In genomic region chr3:136995652-136996051, GRCh38 we compare ENCODE assay signal across 13 cellular contexts. TPM values are rescaled to one million over a fixed set of nuclear protein-coding genes. Genes with fewer than 3 reads are reported as not detected.
DNase-seq lines count a peak whose midpoint lies in the region; ATAC-seq, FAIRE-seq and TF ChIP-seq lines count a peak whose summit lies in the region.
"Had no signal": no experiment of that assay in that cellular context is flagged by ENCODE, and none has a peak within 500 bp of the region (broad histone marks: within the 10 kb centered on the region; RNA-seq: fewer than 3 reads in every experiment).

No MANE protein-coding gene starts in this region.

- peak overlapping the region; percentile 16 for H3K4me2 ChIP-seq in mammary epithelial cell (ENCODE audit: insufficient read depth, low read depth, low read length)
- H3K4me2 ChIP-seq in keratinocyte (ENCODE audit: control insufficient read depth, extremely low read depth, insufficient read depth, low read depth, low read length): peak overlapping the region; percentile 33
- no peak overlapping the region for H3K4me2 ChIP-seq in PC-9

- peaks cover 13% of the 10 kb centered on the region; the same call in 1 of the 2 replicates for H3F3A ChIP-seq in PC-9 (ENCODE audit: insufficient read depth, low read depth)

- H3K27ac ChIP-seq in mammary epithelial cell (ENCODE audit: insufficient read depth, low read depth, low read length) (peak overlapping the region; percentile 91), keratinocyte (ENCODE audit: control insufficient read depth, insufficient read depth, low read length) (peak overlapping the region; percentile 84), PC-9 (no peak overlapping the region)

- H3K36me3 ChIP-seq in mammary epithelial cell (ENCODE audit: insufficient read depth, low read length) (peaks cover 5% of the 10 kb centered on the region), keratinocyte (ENCODE audit: control insufficient read depth in 2 of 2, extremely low read depth in 1 of 2, insufficient read depth in 2 of 2, low read length in 2 of 2) (peaks cover 13 to 41% of the 10 kb centered on the region in 2 experiments), PC-9 (ENCODE audit: low read depth) (no peaks in the 10 kb centered on the region)
- H3K36me3 ChIP-seq: BE2C had no signal

- peaks cover 35% of the 10 kb centered on the region for H3K4me1 Mint-ChIP-seq in CD14-positive monocyte
- H3K4me1 Mint-ChIP-seq in stimulated activated effector memory CD8-positive, alpha-beta T cell treated with anti-CD3 and anti-CD28 coated beads, Interleukin-12 subunit alpha, Interleukin-12 subunit beta, amount 100 ng/mL, for 72 hours: no peaks in the 10 kb centered on the region

- peak overlapping the region; percentile 58 for H3K9ac ChIP-seq in mammary epithelial cell (ENCODE audit: insufficient read depth, low read length)
- peak overlapping the region; percentile 55 for H3K9ac ChIP-seq in keratinocyte (ENCODE audit: control insufficient read depth, extremely low read depth, insufficient read depth, low read length)

- H3K4me3 Mint-ChIP-seq in CD14-positive monocyte: no peak overlapping the region
- no peak overlapping the region for H3K4me3 Mint-ChIP-seq in stimulated activated effector memory CD8-positive, alpha-beta T cell treated with anti-CD3 and anti-CD28 coated beads, Interleukin-12 subunit alpha, Interleukin-12 subunit beta, amount 100 ng/mL, for 72 hours

- WGBS in mammary epithelial cell (ENCODE audit: low coverage, missing lambda C conversion rate): 43% methylated on average over 1 of the region's 1 CpG

- no peak for DNase-seq in CD14-positive monocyte (ENCODE audit: low spot score)
- DNase-seq in mammary epithelial cell: peak; percentile 74
- no peak for DNase-seq in keratinocyte (ENCODE audit: low read depth, low spot score)
- no peak for DNase-seq in stimulated activated effector memory CD8-positive, alpha-beta T cell treated with anti-CD3 and anti-CD28 coated beads, Interleukin-12 subunit alpha, Interleukin-12 subunit beta, amount 100 ng/mL, for 72 hours (ENCODE audit: low spot score in 2 of 2)
- DNase-seq in PC-9: no peak
- no peak for DNase-seq in globus pallidus (ENCODE audit: low spot score)
- no peak for DNase-seq in NCI-H1694 (lab: John Stamatoyannopoulos, UW)
- DNase-seq: activated CD4-positive, alpha-beta T cell treated with anti-CD3 and anti-CD28 coated beads, Interleukin-2, amount 50 U/mL, for 1 hour; activated effector memory CD4-positive, alpha-beta T cell treated with anti-CD3 and anti-CD28 coated beads, Interleukin-2, amount 50 U/mL, for 16 hours; BE2C; NCI-H2107; T-helper 1 cell had no signal

- CTCF ChIA-PET in mammary epithelial cell (lab: Charles Lee; ENCODE audit: low non-redundant PET) (no interaction called here), PC-9 (lab: Charles Lee) (no interaction called here)

- ATAC-seq in stimulated activated effector memory CD8-positive, alpha-beta T cell treated with anti-CD3 and anti-CD28 coated beads, Interleukin-12 subunit alpha, Interleukin-12 subunit beta, amount 100 ng/mL, for 72 hours: no peak
- ATAC-seq in HG02571 (IDR thresholded peaks at IDR 0.05; ENCODE audit: unreplicated experiment): no peak

- POLR2A ChIA-PET in PC-9 (lab: Charles Lee; ENCODE audit: unreplicated experiment): no interaction called here

- H3K9me3 ChIP-seq in mammary epithelial cell (replicated peaks; ENCODE audit: insufficient read depth, low read length): no peaks in the 10 kb centered on the region
- H3K9me3 ChIP-seq in keratinocyte (ENCODE audit: control insufficient read depth, low read depth, low read length): no peaks in the 10 kb centered on the region
- H3K9me3 ChIP-seq in PC-9 (ENCODE audit: insufficient read depth, low read depth): no peaks in the 10 kb centered on the region
- H3K9me3 ChIP-seq: BE2C had no signal

- dilution Hi-C loops in mammary epithelial cell (cut with HindIII; ENCODE audit: low sequenced_read_pairs): no loop called here
- dilution Hi-C loops in keratinocyte (cut with MboI; ENCODE audit: extremely low pct_ligation_motif_present, low sequenced_read_pairs): no loop called here

- peaks cover 0 to 3% (median 0%) of the 10 kb centered on the region in 3 donors for H3K27me3 Mint-ChIP-seq in CD14-positive monocyte (ENCODE audit: low read depth in 3 of 3)

- H2AFZ ChIP-seq in mammary epithelial cell (ENCODE audit: low read depth, low read length): no peak overlapping the region
- no peak overlapping the region for H2AFZ ChIP-seq in keratinocyte (ENCODE audit: control insufficient read depth, low read length)
- no peak overlapping the region for H2AFZ ChIP-seq in PC-9

- H3K4me1 ChIP-seq in mammary epithelial cell (ENCODE audit: insufficient read depth, low read length): peaks cover 48% of the 10 kb centered on the region
- peaks cover 57% of the 10 kb centered on the region for H3K4me1 ChIP-seq in keratinocyte (ENCODE audit: control insufficient read depth, extremely low read depth, insufficient read depth, low read length)
- peaks cover 16% of the 10 kb centered on the region for H3K4me1 ChIP-seq in PC-9 (replicated peaks; ENCODE audit: insufficient read depth)
- H3K4me1 ChIP-seq: BE2C had no signal

- in situ Hi-C loops in mammary epithelial cell (cut with MboI; ENCODE audit: low sequenced_read_pairs in 2 of 2): no loop called here

- H3K36me3 Mint-ChIP-seq in CD14-positive monocyte: no peaks in the 10 kb centered on the region
- no peaks in the 10 kb centered on the region for H3K36me3 Mint-ChIP-seq in stimulated activated effector memory CD8-positive, alpha-beta T cell treated with anti-CD3 and anti-CD28 coated beads, Interleukin-12 subunit alpha, Interleukin-12 subunit beta, amount 100 ng/mL, for 72 hours

- H3K4me3 ChIP-seq in mammary epithelial cell (replicated peaks in 1 of 3; ENCODE audit: insufficient read depth in 1 of 3, low read depth in 2 of 3, low read length in 3 of 3) (no peak overlapping the region), keratinocyte (ENCODE audit: control insufficient read depth in 2 of 3, extremely low read depth in 1 of 3, insufficient read depth in 2 of 3, low read depth in 1 of 3, low read length in 3 of 3) (no peak overlapping the region), PC-9 (no peak overlapping the region)

- peak overlapping the region in 4 of 7 donors; percentile 60 to 86 (median 70) for H3K27ac Mint-ChIP-seq in CD14-positive monocyte
- peak overlapping the region; percentile 54 for H3K27ac Mint-ChIP-seq in stimulated activated effector memory CD8-positive, alpha-beta T cell treated with anti-CD3 and anti-CD28 coated beads, Interleukin-12 subunit alpha, Interleukin-12 subunit beta, amount 100 ng/mL, for 72 hours

- intact Hi-C loops in CD14-positive monocyte (cut with micrococcal nuclease) (no loop called here), mammary epithelial cell (cut with micrococcal nuclease) (no loop called here), PC-9 (cut with micrococcal nuclease; ENCODE audit: unreplicated experiment) (loop anchor here (5.0 kb wide), 2 partner anchors 33 to 243 kb away; partner anchors contain the start of gene STAG1)

- TF ChIP-seq CTCF in CD14-positive monocyte (IDR thresholded peaks at IDR 0.05) (no peak), mammary epithelial cell (conservative IDR thresholded peaks at IDR 0.05 in 1 of 2, IDR thresholded peaks at IDR 0.05 in 1 of 2; ENCODE audit: extremely low read depth in 1 of 2, insufficient read depth in 1 of 2, low read depth in 1 of 2, low read length in 2 of 2) (no peak), keratinocyte (optimal IDR thresholded peaks at IDR 0.05 in 1 of 3, IDR thresholded peaks at IDR 0.05 in 1 of 3, conservative IDR thresholded peaks at IDR 0.05 in 1 of 3; ENCODE audit: extremely low read depth in 1 of 3, insufficient read depth in 2 of 3, low read length in 3 of 3) (no peak), PC-9 (conservative IDR thresholded peaks at IDR 0.05) (no peak)

- BruUV-seq in mammary epithelial cell (replicated peaks; lab: Mats Ljungman, UMichigan) (no TSS peak), PC-9 (replicated peaks; lab: Mats Ljungman, UMichigan) (no TSS peak)

- no peaks in the 10 kb centered on the region for H3K79me2 ChIP-seq in mammary epithelial cell (ENCODE audit: insufficient read depth, low read length)
- H3K79me2 ChIP-seq in keratinocyte (ENCODE audit: control insufficient read depth, insufficient read depth, low read length): peaks cover 9% of the 10 kb centered on the region
- H3K79me2 ChIP-seq in PC-9 (ENCODE audit: low read depth): no peaks in the 10 kb centered on the region

- peaks cover 2% of the 10 kb centered on the region for H3K9me1 ChIP-seq in keratinocyte (ENCODE audit: control insufficient read depth, extremely low read depth, insufficient read depth, low read length)

- peaks cover 0 to 5% (median 0%) of the 10 kb centered on the region in 7 donors for H3K9me3 Mint-ChIP-seq in CD14-positive monocyte
- no peaks in the 10 kb centered on the region for H3K9me3 Mint-ChIP-seq in stimulated activated effector memory CD8-positive, alpha-beta T cell treated with anti-CD3 and anti-CD28 coated beads, Interleukin-12 subunit alpha, Interleukin-12 subunit beta, amount 100 ng/mL, for 72 hours

- H4K20me1 ChIP-seq in mammary epithelial cell (ENCODE audit: insufficient read depth, low read length) (no peaks in the 10 kb centered on the region), keratinocyte (ENCODE audit: control insufficient read depth, extremely low read depth, insufficient read depth, low read length) (no peaks in the 10 kb centered on the region), PC-9 (ENCODE audit: insufficient read depth) (no peaks in the 10 kb centered on the region)

- no peaks in the 10 kb centered on the region for H3K27me3 ChIP-seq in mammary epithelial cell (ENCODE audit: insufficient read depth, low read length)
- H3K27me3 ChIP-seq in keratinocyte (ENCODE audit: control insufficient read depth, extremely low read depth, insufficient read depth, low read length): no peaks in the 10 kb centered on the region
- H3K27me3 ChIP-seq in PC-9 (ENCODE audit: insufficient read depth, low read depth): no peaks in the 10 kb centered on the region
- H3K27me3 ChIP-seq: BE2C had no signal

- FAIRE-seq in keratinocyte (lab: Jason Lieb, UNC): peak; percentile 96

- no peaks in the 10 kb centered on the region for H3K9me2 ChIP-seq in PC-9 (ENCODE audit: insufficient read depth)

RNA-seq across cellular contexts. Expression of gene IL20RB, which starts 37.9 kb away (rescaled TPM):
- polyA plus RNA-seq in CD14-positive monocyte (under 1 TPM in 1 of 2 donors, not detected in 1; 0.16 TPM), mammary epithelial cell (92.0 TPM), keratinocyte (192 to 319 TPM (median 239 TPM) in 3 replicates)
- total RNA-seq in mammary epithelial cell (10 to 100 TPM; 12.7 to 38.3 TPM), PC-9 (2021) (3.8 and 7.2 TPM in 2 replicates)
- polyA minus RNA-seq in mammary epithelial cell (68.1 TPM), keratinocyte (130 to 258 TPM (median 162 TPM) in 3 replicates)
- 184 TPM for polyA plus RNA-seq in keratinocyte (2011; ENCODE audit: low read depth)
- 225 and 262 TPM in 2 replicates for polyA plus RNA-seq in keratinocyte (2011; cell fraction: cytosol; rRNA removed)
- polyA plus RNA-seq in keratinocyte (2011; cell fraction: nucleus; rRNA removed): 370 and 408 TPM in 2 replicates
- polyA plus RNA-seq in keratinocyte (2012; ENCODE audit: low replicate concordance): 146 and 323 TPM in 2 replicates
- polyA minus RNA-seq in keratinocyte (2011; cell fraction: cytosol; rRNA and poly(A)+ RNA removed): 91.5 TPM
- polyA minus RNA-seq in keratinocyte (2011; cell fraction: nucleus; rRNA and poly(A)+ RNA removed): 103 and 179 TPM in 2 replicates

Comparison
In these comparisons a context has a peak if more than half of its experiments do, and no peak if none do; other contexts are left out.
1. RNA of gene IL20RB, which starts 37.9 kb away (polyA plus RNA-seq): 146 to 408 TPM in keratinocyte and 92.0 TPM in mammary epithelial cell (single experiment); 0.16 TPM in CD14-positive monocyte; every median in the first group is over 10 times any median in the second.